Comparison of ENCODE assay signal across 8 cellular contexts in the genomic region with DNA sequence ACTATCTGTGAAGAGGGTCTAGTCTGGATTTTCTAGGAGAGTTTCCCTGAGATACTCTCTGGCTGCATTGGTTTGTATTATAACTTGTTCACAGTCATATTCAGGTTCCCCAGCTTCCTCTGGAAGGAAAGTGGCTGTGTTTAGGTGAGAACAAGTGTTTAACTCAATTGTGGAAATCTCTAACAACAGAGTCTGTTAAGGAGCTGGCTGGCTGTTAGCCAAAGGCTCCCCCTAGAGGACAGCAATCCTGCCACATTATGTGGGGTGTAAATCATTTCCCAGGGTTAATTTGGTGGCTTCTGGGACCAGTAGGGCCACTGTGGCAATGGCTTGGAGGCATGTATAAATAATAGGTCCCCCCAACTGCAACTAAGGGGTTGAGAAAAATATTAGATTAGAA. TPM values are rescaled to one million over a fixed set of nuclear protein-coding genes. Genes with fewer than 3 reads are reported as not detected.
DNase-seq lines count a peak whose midpoint lies in the region; ATAC-seq and TF ChIP-seq lines count a peak whose summit lies in the region.

No MANE protein-coding gene starts in this region.

- DNase-seq in A172 (ENCODE audit: low spot score), result peak; percentile 7
- peak; percentile 67 for DNase-seq in OCI-M1 (lab: John Stamatoyannopoulos, UW)
- DNase-seq in left cardiac atrium, result peak; percentile 39
- DNase-seq in DMS114 treated with DMSO at 0.1 percent for 48 hours (lab: John Stamatoyannopoulos, UW; ENCODE audit: unreplicated experiment), result no peak
- no peak for DNase-seq in NCI-H345 (lab: John Stamatoyannopoulos, UW)

- TF ChIP-seq CTCF in GM12873 (IDR thresholded peaks at IDR 0.05; ENCODE audit: insufficient read depth, low read depth, low read length, missing control alignments), result peak; percentile 75

- intact Hi-C loops in left cardiac atrium (cut with DNase I), result no loop called here

- ATAC-seq in left cardiac atrium, result no peak
- no peak for ATAC-seq in HG03442 (IDR thresholded peaks at IDR 0.05; ENCODE audit: unreplicated experiment)
- ATAC-seq in HG02840 (IDR thresholded peaks at IDR 0.05; ENCODE audit: low FRiP score, unreplicated experiment), result no peak

RNA-seq across cellular contexts. Expression of a gene that starts 18.4 kb away (rescaled TPM):
- not detected in 2 replicates for total RNA-seq in A172 (2014; rRNA removed; shearing (Covaris generic))
- total RNA-seq in left cardiac atrium, result under 1 TPM in 1 of 2 donors, not detected in 1; 0.47 TPM

RNA-seq across cellular contexts. Expression of a gene that starts 32.8 kb away (rescaled TPM):
- total RNA-seq in A172 (2014; rRNA removed; shearing (Covaris generic)), result not detected in 2 replicates
- 10 to 100 TPM; 33.1 to 37.1 TPM for total RNA-seq in left cardiac atrium

RNA-seq across cellular contexts. Expression of a gene that starts 50.8 kb away (rescaled TPM):
- not detected in 2 replicates for total RNA-seq in A172 (2014; rRNA removed; shearing (Covaris generic))
- total RNA-seq in left cardiac atrium, result 1 to 10 TPM; 1.4 to 1.5 TPM

Comparison
In these comparisons a context has a peak if more than half of its experiments do, and no peak if none do; other contexts are left out.
1. DNase-seq: peak in A172 (single experiment), OCI-M1 (single experiment) and left cardiac atrium (single experiment); none in DMS114 treated with DMSO at 0.1 percent for 48 hours (single experiment) and NCI-H345 (single experiment).
2. RNA of a gene that starts 32.8 kb away (total RNA-seq): 33.1 to 37.1 TPM in left cardiac atrium; not detected in A172; every median in the first group is over 10 times any median in the second.